In genomic region chr5:167049043-167049663, GRCh38 we compare ENCODE assay signal across 8 cellular contexts.
A peak's percentile ranks its signal among the peaks of the same experiment; 100 is the strongest.
DNase-seq lines count a peak whose midpoint lies in the region; ATAC-seq and TF ChIP-seq lines count a peak whose summit lies in the region.

No MANE protein-coding gene starts in this region.

- BruUV-seq in Panc1 (replicated peaks; lab: Mats Ljungman, UMichigan), result no TSS peak

- TF ChIP-seq POLR2A in erythroblast (IDR thresholded peaks at IDR 0.05; ENCODE audit: low read length), result no peak

- H3K4me2 ChIP-seq in parathyroid adenoma (ENCODE audit: low read length), result no peak overlapping the region

- POLR2A ChIA-PET in Panc1 (lab: Charles Lee), result no interaction called here

- in situ Hi-C loops in Panc1 (cut with HindIII; ENCODE audit: low pct_unique_long_range_greater_than_20kb, low sequenced_read_pairs), result no loop called here

- CTCF ChIA-PET in Panc1 (lab: Charles Lee), result no interaction called here

- H3K79me2 ChIP-seq in parathyroid adenoma, result no peaks in the 10 kb centered on the region

- H3K9me3 ChIP-seq in Panc1 (ENCODE audit: control insufficient read depth, insufficient read depth, low read depth, low read length) (no peaks in the 10 kb centered on the region), parathyroid adenoma (ENCODE audit: control insufficient read depth, low read length) (no peaks in the 10 kb centered on the region)

- no peaks in the 10 kb centered on the region for H3K27me3 ChIP-seq in Panc1 (ENCODE audit: control insufficient read depth, insufficient read depth, low read length)
- no peaks in the 10 kb centered on the region for H3K27me3 ChIP-seq in parathyroid adenoma (ENCODE audit: control insufficient read depth, insufficient read depth, low read length)

- no peak overlapping the region for H2AFZ ChIP-seq in parathyroid adenoma

- TF ChIP-seq CTCF in Panc1 (IDR thresholded peaks at IDR 0.05), result peak; percentile 48; the same call in 1 of the 2 replicates
- peak; percentile 31 for TF ChIP-seq CTCF in parathyroid adenoma (IDR thresholded peaks at IDR 0.05)

- H3K36me3 ChIP-seq in Panc1 (ENCODE audit: control insufficient read depth, insufficient read depth, low read length), result no peaks in the 10 kb centered on the region
- H3K36me3 ChIP-seq in parathyroid adenoma (ENCODE audit: control insufficient read depth, insufficient read depth, low read length), result no peaks in the 10 kb centered on the region

- intact Hi-C loops in Panc1 (cut with micrococcal nuclease; ENCODE audit: unreplicated experiment), result no loop called here

- H3K4me3 ChIP-seq in Panc1 (ENCODE audit: low read depth in 2 of 2, low read length in 2 of 2), result no peak overlapping the region
- no peak overlapping the region for H3K4me3 ChIP-seq in parathyroid adenoma (ENCODE audit: low read depth, low read length)

- DNase-seq in AG20443 (ENCODE audit: low spot score) (peak; percentile 18), Panc1 (ENCODE audit: low read depth, low spot score) (peak; percentile 10), erythroblast (lab: John Stamatoyannopoulos, UW) (peak; percentile 34 to 51), NK-92 (lab: John Stamatoyannopoulos, UW; ENCODE audit: unreplicated experiment) (no peak)
- DNase-seq in activated T-cell treated with anti-CD3 and anti-CD28 coated beads, Interleukin-2, amount 50 U/mL, for 48 hours, result no peak

- H3K27ac ChIP-seq in Panc1 (ENCODE audit: low read length), result no peak overlapping the region
- H3K27ac ChIP-seq in parathyroid adenoma, result no peak overlapping the region

- ATAC-seq in GM18519 (IDR thresholded peaks at IDR 0.05; ENCODE audit: low FRiP score, unreplicated experiment), result peak; percentile 64
- peak; percentile 73 for ATAC-seq in HG03469 (IDR thresholded peaks at IDR 0.05; ENCODE audit: unreplicated experiment)
- no peak for ATAC-seq in Panc1

- no peak overlapping the region for H3K9ac ChIP-seq in parathyroid adenoma

- H3K4me1 ChIP-seq in Panc1 (ENCODE audit: control insufficient read depth, insufficient read depth, low read length) (no peaks in the 10 kb centered on the region), parathyroid adenoma (no peaks in the 10 kb centered on the region)

Comparison
In these comparisons a context has a peak if more than half of its experiments do, and no peak if none do; other contexts are left out.
1. DNase-seq: peak in AG20443 (single experiment), Panc1 (single experiment) and erythroblast (2 of 2); none in activated T-cell treated with anti-CD3 and anti-CD28 coated beads, Interleukin-2, amount 50 U/mL, for 48 hours (0 of 2) and NK-92 (single experiment).